12 cellular contexts compared by ENCODE assay signal in the genomic region with DNA sequence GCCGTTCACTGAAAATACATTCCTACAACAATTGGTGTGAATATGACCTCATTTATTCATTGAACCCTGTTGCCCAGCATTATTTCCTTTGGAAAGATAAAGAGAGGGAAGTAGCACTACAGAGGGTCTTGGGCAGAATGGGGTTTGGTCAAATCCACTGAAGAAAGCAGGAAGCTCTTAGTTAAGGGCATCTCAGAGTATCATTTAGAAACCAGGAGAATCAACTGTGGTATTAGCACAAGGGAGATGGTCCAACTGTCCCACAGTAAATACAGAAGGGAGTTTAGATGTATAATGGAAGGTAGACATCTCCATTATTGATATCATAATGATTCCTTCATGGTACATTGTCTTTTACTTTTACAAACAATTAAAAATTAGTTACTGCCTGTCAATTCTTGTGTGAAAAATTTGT. TPM values are rescaled to one million over a fixed set of nuclear protein-coding genes. Genes with fewer than 3 reads are reported as not detected.
DNase-seq lines count a peak whose midpoint lies in the region; ATAC-seq and TF ChIP-seq lines count a peak whose summit lies in the region.
"Had no signal": no experiment of that assay in that cellular context is flagged by ENCODE, and none has a peak within 500 bp of the region (broad histone marks: within the 10 kb centered on the region; RNA-seq: fewer than 3 reads in every experiment).

No MANE protein-coding gene starts in this region.

- H3K27ac ChIP-seq in brain microvascular endothelial cell (no peak overlapping the region), spleen (no peak overlapping the region)
- H3K27ac ChIP-seq: foreskin keratinocyte had no signal

- H3K9me3 Mint-ChIP-seq in effector memory CD8-positive, alpha-beta T cell: no peaks in the 10 kb centered on the region

- no peak for DNase-seq in NCI-H128 (lab: John Stamatoyannopoulos, UW; ENCODE audit: unreplicated experiment)
- no peak for DNase-seq in effector memory CD8-positive, alpha-beta T cell
- DNase-seq in brain microvascular endothelial cell: no peak
- DNase-seq in spleen: no peak
- DNase-seq: foreskin keratinocyte, NCI-H526 had no signal

- intact Hi-C loops in spleen (cut with DNase I; ENCODE audit: low total_unique reads): no loop called here

- H3K9ac ChIP-seq in Loucy (ENCODE audit: low read depth, low read length, poor library complexity, severe bottlenecking): no peak overlapping the region

- no peaks in the 10 kb centered on the region for H3K9me2 ChIP-seq in Loucy (replicated peaks; ENCODE audit: low read depth, low read length)

- no peaks in the 10 kb centered on the region for H3K9me3 ChIP-seq in Loucy (ENCODE audit: insufficient read depth, low read depth, low read length)
- H3K9me3 ChIP-seq in spleen: no peaks in the 10 kb centered on the region

- ATAC-seq in GM18520 (IDR thresholded peaks at IDR 0.05; ENCODE audit: unreplicated experiment) (peak; percentile 19), GM19463 (IDR thresholded peaks at IDR 0.05; ENCODE audit: unreplicated experiment) (peak; percentile 40), HG02943 (IDR thresholded peaks at IDR 0.05; ENCODE audit: low read depth, unreplicated experiment) (peak; percentile 32)
- no peak for ATAC-seq in effector memory CD8-positive, alpha-beta T cell (replicated peaks)
- ATAC-seq: foreskin keratinocyte, K562 had no signal

- peak overlapping the region; percentile 2; the same call in 1 of the 2 replicates for H2AFZ ChIP-seq in Loucy (ENCODE audit: low read length)

- no peak overlapping the region for H3K4me3 ChIP-seq in Loucy (ENCODE audit: low read length, poor library complexity, severe bottlenecking)
- no peak overlapping the region for H3K4me3 ChIP-seq in brain microvascular endothelial cell (ENCODE audit: low read depth, low read length)
- no peak overlapping the region for H3K4me3 ChIP-seq in spleen
- H3K4me3 ChIP-seq: K562 had no signal

- no peaks in the 10 kb centered on the region for H3K36me3 ChIP-seq in Loucy (ENCODE audit: insufficient read depth, low read length)
- H3K36me3 ChIP-seq in brain microvascular endothelial cell (replicated peaks): no peaks in the 10 kb centered on the region
- H3K36me3 ChIP-seq in spleen: no peaks in the 10 kb centered on the region

- no peaks in the 10 kb centered on the region for H3K36me3 Mint-ChIP-seq in effector memory CD8-positive, alpha-beta T cell (ENCODE audit: insufficient read depth)

- no peak overlapping the region for H3K27ac Mint-ChIP-seq in effector memory CD8-positive, alpha-beta T cell

- no peak for TF ChIP-seq CTCF in Loucy (conservative IDR thresholded peaks at IDR 0.05; ENCODE audit: low read length)
- no peak for TF ChIP-seq CTCF in brain microvascular endothelial cell (IDR thresholded peaks at IDR 0.05; ENCODE audit: low read depth, low read length, missing control alignments)
- TF ChIP-seq CTCF in spleen (IDR thresholded peaks at IDR 0.05 in 8 of 11, conservative IDR thresholded peaks at IDR 0.05 in 3 of 11): no peak

- peaks cover 5 to 23% of the 10 kb centered on the region in 2 donors for H3K27me3 Mint-ChIP-seq in effector memory CD8-positive, alpha-beta T cell

- peak overlapping the region; percentile 2 for H3K4me2 ChIP-seq in Loucy (ENCODE audit: low read depth, low read length, poor library complexity, severe bottlenecking)

- WGBS in spleen, 5 donors: 58 to 67% (median 63%) methylated on average over 1 of the region's 1 CpG

- H3F3A ChIP-seq in Loucy (ENCODE audit: low read depth): no peaks in the 10 kb centered on the region

- no peaks in the 10 kb centered on the region for H4K20me1 ChIP-seq in Loucy (ENCODE audit: insufficient read depth, low read length, poor library complexity, severe bottlenecking)

- H3K4me1 ChIP-seq in Loucy (ENCODE audit: insufficient read depth, low read length, poor library complexity, severe bottlenecking): peaks cover 9% of the 10 kb centered on the region
- peaks cover 0 to 23% (median 0%) of the 10 kb centered on the region in 6 donors for H3K4me1 ChIP-seq in spleen
- H3K4me1 ChIP-seq: foreskin keratinocyte had no signal

- no peak for TF ChIP-seq POLR2A in spleen (IDR thresholded peaks at IDR 0.05)

- H3K27me3 ChIP-seq in Loucy (ENCODE audit: insufficient read depth, low read length, poor library complexity, severe bottlenecking) (no peaks in the 10 kb centered on the region), brain microvascular endothelial cell (replicated peaks) (no peaks in the 10 kb centered on the region), spleen (replicated peaks in 1 of 7) (no peaks in the 10 kb centered on the region)

- H3K4me3 Mint-ChIP-seq in effector memory CD8-positive, alpha-beta T cell: no peak overlapping the region

- H3K4me1 Mint-ChIP-seq in effector memory CD8-positive, alpha-beta T cell (ENCODE audit: low read depth in 2 of 2): peaks cover 5 to 8% of the 10 kb centered on the region in 2 donors

- no peaks in the 10 kb centered on the region for H3K79me2 ChIP-seq in Loucy (ENCODE audit: insufficient read depth, low read length)

- in situ Hi-C loops in brain microvascular endothelial cell (cut with HindIII; ENCODE audit: low pct_ligation_motif_present, low sequenced_read_pairs): no loop called here

RNA-seq across cellular contexts. Expression of a gene that starts 47.1 kb away (rescaled TPM):
- under 1 TPM in 1 of 7 donors, not detected in 6; 0.14 TPM for total RNA-seq in spleen
- under 1 TPM in 1 of 3 donors, not detected in 2; 0.06 TPM for polyA plus RNA-seq in spleen
- total RNA-seq: foreskin keratinocyte, K562, liver had no signal
- polyA plus RNA-seq: foreskin keratinocyte, liver had no signal
